1 cellular context compared by ENCODE assay signal in genomic region chr17:42110301-42111264, GRCh38.
TF ChIP-seq lines count a peak whose summit lies in the region.

No MANE protein-coding gene starts in this region.

TF ChIP-seq in GM12878, 131 proteins besides CTCF, POLR2A, EP300 and RAD21:
- TF ChIP-seq BRCA1 (IDR thresholded peaks at IDR 0.05; ENCODE audit: low read depth, low read length), result no peak
- TF ChIP-seq IRF5 (IDR thresholded peaks at IDR 0.05; ENCODE audit: borderline replicate concordance), result no peak
- TF ChIP-seq CBFB (IDR thresholded peaks at IDR 0.05; ENCODE audit: low read depth), result no peak
- no peak for TF ChIP-seq POU2F2 (IDR thresholded peaks at IDR 0.05; ENCODE audit: borderline replicate concordance, low read depth, low read length)
- TF ChIP-seq ESRRA (IDR thresholded peaks at IDR 0.05; ENCODE audit: low read length), result no peak
- no peak for TF ChIP-seq ATF3 (IDR thresholded peaks at IDR 0.05; ENCODE audit: borderline replicate concordance, extremely low read depth, low read depth, low read length)
- no peak for TF ChIP-seq CBX3 (IDR thresholded peaks at IDR 0.05; ENCODE audit: borderline replicate concordance, low read depth)
- TF ChIP-seq POLR2AphosphoS2 (IDR thresholded peaks at IDR 0.05; ENCODE audit: low read depth, low read length), result no peak
- no peak for TF ChIP-seq PBX3 (IDR thresholded peaks at IDR 0.05; ENCODE audit: insufficient replicate concordance, low read depth, low read length)
- TF ChIP-seq SRF (IDR thresholded peaks at IDR 0.05; ENCODE audit: low read depth in 2 of 2, low read length in 2 of 2), result no peak
- no peak for TF ChIP-seq USF1 (IDR thresholded peaks at IDR 0.05; ENCODE audit: borderline replicate concordance, extremely low read length, insufficient read depth, low read depth, low read length)
- TF ChIP-seq JUND (IDR thresholded peaks at IDR 0.05; ENCODE audit: low read depth, low read length), result no peak
- TF ChIP-seq BHLHE40 (IDR thresholded peaks at IDR 0.05; ENCODE audit: borderline replicate concordance in 1 of 2, low read depth in 2 of 2, low read length in 1 of 2), result no peak
- no peak for TF ChIP-seq BACH1 (IDR thresholded peaks at IDR 0.05; ENCODE audit: borderline replicate concordance)
- no peak for TF ChIP-seq NR2F1 (conservative IDR thresholded peaks at IDR 0.05)
- no peak for TF ChIP-seq E2F8 (IDR thresholded peaks at IDR 0.05; ENCODE audit: low read depth, partially characterized antibody)
